ENCODE assay signal across 13 cellular contexts in the genomic region with DNA sequence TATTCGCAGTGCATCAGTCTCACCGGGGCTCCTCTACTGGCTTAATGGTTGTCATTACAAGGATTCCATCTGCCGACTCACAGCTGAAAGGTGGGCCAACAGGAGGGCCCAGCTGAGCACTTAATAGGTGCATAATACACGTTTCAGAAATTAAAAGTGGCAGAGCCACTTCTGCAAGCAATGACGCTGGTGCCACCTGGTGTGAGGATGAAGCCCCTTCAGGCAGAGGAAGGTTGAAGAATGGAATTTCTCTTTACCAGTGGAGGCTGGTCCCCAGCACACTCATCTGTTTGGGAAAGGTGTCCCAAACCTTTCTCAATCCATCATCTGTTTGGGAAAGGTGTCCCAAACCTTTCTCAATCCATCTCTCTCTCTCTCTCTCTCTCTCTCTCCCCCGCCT. TPM values are rescaled to one million over a fixed set of nuclear protein-coding genes. Genes with fewer than 3 reads are reported as not detected.
DNase-seq lines count a peak whose midpoint lies in the region; ATAC-seq and TF ChIP-seq lines count a peak whose summit lies in the region.
"Had no signal": no experiment of that assay in that cellular context is flagged by ENCODE, and none has a peak within 500 bp of the region (broad histone marks: within the 10 kb centered on the region; RNA-seq: fewer than 3 reads in every experiment).

No MANE protein-coding gene starts in this region.

- H3K4me1 ChIP-seq in BE2C: no peaks in the 10 kb centered on the region
- H3K4me1 ChIP-seq: gastroesophageal sphincter had no signal

- H3K27me3 ChIP-seq in BE2C: no peaks in the 10 kb centered on the region

- DNase-seq in BE2C (no peak), H4 (ENCODE audit: low spot score) (peak; percentile 23), RKO (ENCODE audit: low spot score) (peak; percentile 14), fibroblast of villous mesenchyme (ENCODE audit: low read depth) (no peak)
- DNase-seq in effector CD4-positive, alpha-beta T cell: no peak
- no peak for DNase-seq in activated CD8-positive, alpha-beta memory T cell treated with anti-CD3 and anti-CD28 coated beads, Interleukin-2, amount 50 U/mL, for 48 hours
- no peak for DNase-seq in activated CD8-positive, alpha-beta memory T cell treated with anti-CD3 and anti-CD28 coated beads, Interleukin-2, amount 50 U/mL, for 4 hours
- DNase-seq: DMS79; mucosa of descending colon; stimulated activated naive CD4-positive, alpha-beta T cell treated with Interleukin-2 at 50 U/mL for 16 hours had no signal

- H3K36me3 ChIP-seq in BE2C: no peaks in the 10 kb centered on the region
- H3K36me3 ChIP-seq: gastroesophageal sphincter had no signal

- ATAC-seq in esophagus mucosa: no peak
- ATAC-seq: gastroesophageal sphincter, mucosa of descending colon had no signal

- no peaks in the 10 kb centered on the region for H3K9me3 ChIP-seq in BE2C
- H3K9me3 ChIP-seq: gastroesophageal sphincter, mucosa of descending colon had no signal

- H3K4me3 ChIP-seq in BE2C (ENCODE audit: low read depth, low read length) (no peak overlapping the region), fibroblast of villous mesenchyme (ENCODE audit: low read depth, low read length) (no peak overlapping the region)
- H3K4me3 ChIP-seq: gastroesophageal sphincter, mucosa of descending colon had no signal

- TF ChIP-seq CTCF in BE2C (IDR thresholded peaks at IDR 0.05; ENCODE audit: low read depth, low read length): peak; percentile 21; the same call in 1 of the 2 replicates
- peak; percentile 18 for TF ChIP-seq CTCF in fibroblast of villous mesenchyme (IDR thresholded peaks at IDR 0.05; ENCODE audit: insufficient read depth, low read depth, low read length)

RNA-seq across cellular contexts. Expression of gene STMND1, which starts 8.2 kb away (rescaled TPM):
- 0.29 TPM for polyA plus RNA-seq in BE2C (2012; ENCODE audit: insufficient read depth, insufficient read length, low read depth)
- not detected in 2 replicates for total RNA-seq in H4 (2014; rRNA removed; shearing (Covaris generic))
- total RNA-seq in fibroblast of villous mesenchyme: under 0.01 TPM in 1 of 2 replicates, not detected in the other
- not detected for total RNA-seq in esophagus mucosa
- total RNA-seq: gastroesophageal sphincter, LHCN-M2 had no signal

Comparison
In these comparisons a context has a peak if more than half of its experiments do, and no peak if none do; other contexts are left out.
1. DNase-seq: peak in H4 (single experiment) and RKO (single experiment); none in BE2C (single experiment), fibroblast of villous mesenchyme (single experiment), effector CD4-positive, alpha-beta T cell (single experiment), activated CD8-positive, alpha-beta memory T cell treated with anti-CD3 and anti-CD28 coated beads, Interleukin-2, amount 50 U/mL, for 48 hours (single experiment) and activated CD8-positive, alpha-beta memory T cell treated with anti-CD3 and anti-CD28 coated beads, Interleukin-2, amount 50 U/mL, for 4 hours (single experiment).